In the genomic region with DNA sequence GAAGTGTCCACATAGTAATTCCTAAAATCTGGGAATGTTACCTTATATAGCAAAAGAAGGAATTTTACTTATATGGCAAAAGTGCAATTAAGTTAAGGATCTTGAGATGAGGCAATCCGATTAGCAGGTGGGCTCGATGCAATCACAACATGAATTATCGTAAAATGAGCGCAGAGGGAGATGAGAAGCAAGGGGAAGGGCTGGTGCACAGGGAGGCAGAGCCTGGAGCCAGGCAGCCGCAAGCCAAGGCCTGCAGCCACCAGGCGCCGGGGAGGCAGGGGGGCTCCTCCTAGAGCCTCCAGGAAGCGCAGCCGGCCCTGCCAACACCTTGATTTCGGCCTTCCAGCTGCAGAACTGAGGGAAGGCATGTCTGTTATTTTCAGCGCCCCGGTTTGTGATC, we compare ENCODE assay signal across 14 cellular contexts.
DNase-seq lines count a peak whose midpoint lies in the region.
"Had no signal": no experiment of that assay in that cellular context is flagged by ENCODE, and none has a peak within 500 bp of the region (broad histone marks: within the 10 kb centered on the region; RNA-seq: fewer than 3 reads in every experiment).

No MANE protein-coding gene starts in this region.

- no peak overlapping the region for H2AFZ ChIP-seq in trophoblast cell (ENCODE audit: insufficient read depth, low read length, poor library complexity)

- no peak overlapping the region for H3K4me3 ChIP-seq in BLaER1 treated with 17β-estradiol and CSF1 and Interleukin-3, amounts not matched to agents 10 nM and 100 nM
- H3K4me3 ChIP-seq in trophoblast cell (ENCODE audit: low read depth, low read length) = no peak overlapping the region
- no peak overlapping the region for H3K4me3 ChIP-seq in H7 (ENCODE audit: insufficient read depth, low read depth, low read length)

- H4K91ac ChIP-seq in trophoblast cell (ENCODE audit: low read depth, low read length) = peak overlapping the region; percentile 58

- no CpG with 5 or more reads among the region's 12 CpGs for WGBS in trophoblast cell (ENCODE audit: extremely low coverage, insufficient coverage, insufficient read length)

- no peak overlapping the region for H2BK5ac ChIP-seq in trophoblast cell (ENCODE audit: low read depth, low read length, poor library complexity)

- peaks cover 0 to 34% (median 6%) of the 10 kb centered on the region in 11 experiments; a peak in 11 of 22 replicates for H3K27me3 ChIP-seq in BLaER1 treated with 17β-estradiol and CSF1 and Interleukin-3, amounts not matched to agents 10 nM and 100 nM
- H3K27me3 ChIP-seq in trophoblast cell (ENCODE audit: insufficient read depth, low read length) (no peaks in the 10 kb centered on the region), H7 (ENCODE audit: control insufficient read depth, insufficient read depth, low read length) (no peaks in the 10 kb centered on the region)

- peaks cover 19% of the 10 kb centered on the region for H3K79me1 ChIP-seq in trophoblast cell (ENCODE audit: low read length)

- H2AK5ac ChIP-seq in trophoblast cell (ENCODE audit: low read length) = no peak overlapping the region

- H3K36me3 ChIP-seq in BLaER1 treated with 17β-estradiol and CSF1 and Interleukin-3, amounts not matched to agents 10 nM and 100 nM = no peaks in the 10 kb centered on the region
- no peaks in the 10 kb centered on the region for H3K36me3 ChIP-seq in trophoblast cell (ENCODE audit: control insufficient read depth in 1 of 2, insufficient read depth in 2 of 2, low read length in 2 of 2)
- no peaks in the 10 kb centered on the region for H3K36me3 ChIP-seq in H7 (replicated peaks; ENCODE audit: control insufficient read depth, insufficient read depth, low read length)

- H4K12ac ChIP-seq in trophoblast cell (ENCODE audit: low read depth, low read length) = no peak overlapping the region

- peak overlapping the region in 6 of 11 experiments; percentile 16 to 93 (median 34); a peak in 8 of 22 replicates for H3K4me2 ChIP-seq in BLaER1 treated with 17β-estradiol and CSF1 and Interleukin-3, amounts not matched to agents 10 nM and 100 nM
- no peak overlapping the region for H3K4me2 ChIP-seq in trophoblast cell (ENCODE audit: low read length)

- H3K79me2 ChIP-seq in trophoblast cell (ENCODE audit: control insufficient read depth, insufficient read depth, low read length, poor library complexity) = no peaks in the 10 kb centered on the region

- no peak overlapping the region for H2BK12ac ChIP-seq in trophoblast cell (ENCODE audit: low read length)

- intact Hi-C loops in posterior vena cava (cut with DNase I) = no loop called here

- H3K9me3 ChIP-seq in BLaER1 treated with 17β-estradiol and CSF1 and Interleukin-3, amounts not matched to agents 10 nM and 100 nM (replicated peaks in 1 of 11) = no peaks in the 10 kb centered on the region; a peak in 2 of 22 replicates
- peaks cover 5% of the 10 kb centered on the region for H3K9me3 ChIP-seq in trophoblast cell (ENCODE audit: insufficient read depth, low read depth, low read length)

- no peak overlapping the region for H3K14ac ChIP-seq in trophoblast cell (ENCODE audit: low read length)

- no peak overlapping the region for H3K23ac ChIP-seq in trophoblast cell (ENCODE audit: low read length)

- H4K20me1 ChIP-seq in BLaER1 treated with 17β-estradiol and CSF1 and Interleukin-3, amounts not matched to agents 10 nM and 100 nM = peaks cover 0 to 26% (median 0%) of the 10 kb centered on the region in 11 experiments; a peak in 6 of 22 replicates

- peaks cover 10 to 89% (median 56%) of the 10 kb centered on the region in 10 experiments; a peak in 18 of 20 replicates for H3K4me1 ChIP-seq in BLaER1 treated with 17β-estradiol and CSF1 and Interleukin-3, amounts not matched to agents 10 nM and 100 nM
- peaks cover 38 to 51% of the 10 kb centered on the region in 2 experiments for H3K4me1 ChIP-seq in trophoblast cell (ENCODE audit: control insufficient read depth in 1 of 2, insufficient read depth in 2 of 2, low read length in 2 of 2)

- DNase-seq in NCI-H69 (lab: John Stamatoyannopoulos, UW) = peak; percentile 25
- no peak for DNase-seq in epithelial cell of prostate (ENCODE audit: low read depth, low spot score)
- peak; percentile 34 to 77 for DNase-seq in trophoblast cell
- DNase-seq in posterior vena cava (ENCODE audit: low spot score) = no peak
- DNase-seq in H7 = no peak
- no peak for DNase-seq in activated T-cell treated with anti-CD3 and anti-CD28 coated beads, Interleukin-2, amount 50 U/mL, for 48 hours
- DNase-seq in UCSD-AML1 (lab: John Stamatoyannopoulos, UW; ENCODE audit: unreplicated experiment) = no peak
- DNase-seq: CD8-positive, alpha-beta memory T cell; DMS 273 treated with DMSO at 0.1 percent for 48 hours; MM.1S; NCI-H1105; NCI-H1694 treated with DMSO at 0.1 percent for 48 hours; RPMI8226 had no signal

- H3K9ac ChIP-seq in BLaER1 treated with 17β-estradiol and CSF1 and Interleukin-3, amounts not matched to agents 10 nM and 100 nM = no peak overlapping the region
- H3K9ac ChIP-seq in trophoblast cell (ENCODE audit: low read length) = no peak overlapping the region

- no peak overlapping the region for H4K8ac ChIP-seq in trophoblast cell (ENCODE audit: low read depth, low read length)

- peak overlapping the region; percentile 13 for H2BK120ac ChIP-seq in trophoblast cell (ENCODE audit: insufficient read depth, low read length, poor library complexity)

- no peak overlapping the region for H3K18ac ChIP-seq in trophoblast cell (ENCODE audit: low read length)

- no peak overlapping the region for H3K4ac ChIP-seq in trophoblast cell (ENCODE audit: low read depth, low read length)

- no peak overlapping the region for H3K27ac ChIP-seq in BLaER1 treated with 17β-estradiol and CSF1 and Interleukin-3, amounts not matched to agents 10 nM and 100 nM
- H3K27ac ChIP-seq in epithelial cell of prostate = peak overlapping the region; percentile 79
- peak overlapping the region; percentile 9 for H3K27ac ChIP-seq in trophoblast cell (ENCODE audit: low read depth, low read length)

Comparison
In these comparisons a context has a peak if more than half of its experiments do, and no peak if none do; other contexts are left out.
1. H3K27ac ChIP-seq: peak in epithelial cell of prostate (single experiment) and trophoblast cell (single experiment); none in BLaER1 treated with 17β-estradiol and CSF1 and Interleukin-3, amounts not matched to agents 10 nM and 100 nM (0 of 11).
2. DNase-seq: peak in NCI-H69 (single experiment) and trophoblast cell (2 of 2); none in epithelial cell of prostate (single experiment), posterior vena cava (single experiment), H7 (single experiment), activated T-cell treated with anti-CD3 and anti-CD28 coated beads, Interleukin-2, amount 50 U/mL, for 48 hours (0 of 2) and UCSD-AML1 (single experiment).